Comparison of ENCODE assay signal across 10 cellular contexts in the genomic region with DNA sequence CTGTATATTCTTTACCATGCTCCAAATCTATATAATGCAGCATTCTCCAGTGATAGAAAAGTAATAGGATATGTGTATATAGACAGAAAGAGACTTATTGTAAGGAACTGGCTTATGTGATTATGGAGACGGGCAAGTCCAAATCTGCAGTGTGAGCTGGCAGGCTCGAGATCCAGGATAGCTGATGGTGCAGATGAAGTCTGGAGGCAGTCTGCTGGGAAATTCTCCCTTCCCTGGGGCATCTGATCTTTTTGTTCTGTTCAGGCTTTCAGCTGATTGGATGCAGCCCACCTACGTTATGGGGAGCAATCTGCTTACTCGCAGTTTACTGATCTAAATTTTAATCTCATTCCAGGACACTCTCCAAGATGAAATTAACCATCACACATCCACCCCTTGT.
"Had no signal": no experiment of that assay in that cellular context is flagged by ENCODE, and none has a peak within 500 bp of the region (broad histone marks: within the 10 kb centered on the region; RNA-seq: fewer than 3 reads in every experiment).

No MANE protein-coding gene starts in this region.

- H3K4me2 ChIP-seq: GM23338 had no signal

- H2AFZ ChIP-seq: GM23338 had no signal

- ATAC-seq: GM23338, K562 had no signal

- H3K27ac Mint-ChIP-seq: GM23338, H9, HFFc6 had no signal

- H3K4me3 ChIP-seq: GM23338, K562 had no signal

- DNase-seq: H9, HCEC 1CT, HFFc6, IMR-90, KG1 had no signal

- FAIRE-seq: H1, H54, HTR-8/SVneo, K562 had no signal

- H3K4me3 Mint-ChIP-seq: GM23338, H9, HFFc6 had no signal
